Comparison of ENCODE assay signal across 8 cellular contexts in the genomic region with DNA sequence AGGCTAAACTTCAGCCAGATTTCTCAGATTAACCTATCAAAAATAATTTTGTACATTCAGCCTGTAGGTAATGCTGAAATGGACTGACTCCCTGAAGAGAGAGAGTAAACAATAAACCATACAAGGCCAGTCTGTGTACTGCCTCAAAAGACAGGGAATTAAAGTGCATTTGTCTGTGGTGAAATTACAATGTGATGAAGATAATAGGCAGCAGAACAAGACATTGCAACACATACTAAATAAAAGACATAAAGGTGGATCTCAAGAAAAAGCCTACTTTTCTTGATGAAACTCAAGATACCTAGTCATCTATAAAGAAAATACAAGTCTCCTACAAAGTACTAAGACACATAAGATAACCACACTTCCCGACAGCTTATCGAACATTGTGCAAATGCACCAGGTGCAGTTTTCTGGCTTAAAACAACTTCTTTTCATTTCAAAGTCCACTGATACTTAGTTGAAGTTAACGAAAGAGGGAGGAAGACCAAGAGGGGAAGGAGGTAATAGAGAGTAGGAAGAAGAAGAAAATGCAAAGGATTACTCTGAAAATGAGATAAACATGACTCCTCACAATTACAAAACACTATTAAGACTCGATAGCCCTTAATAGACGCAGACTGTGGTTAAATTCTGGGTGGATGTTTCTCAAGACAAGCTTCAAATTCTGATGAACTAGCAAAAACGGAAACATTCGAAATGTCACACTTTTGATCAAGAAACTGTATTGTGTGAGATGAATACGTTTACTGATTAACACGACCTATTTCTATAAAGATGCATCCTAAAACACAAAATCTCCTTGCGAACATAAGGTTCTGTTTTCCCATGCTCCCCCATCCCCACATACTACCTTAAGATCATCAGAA. TPM values are rescaled to one million over a fixed set of nuclear protein-coding genes. Genes with fewer than 3 reads are reported as not detected.
DNase-seq lines count a peak whose midpoint lies in the region; ATAC-seq and TF ChIP-seq lines count a peak whose summit lies in the region.

No MANE protein-coding gene starts in this region.

- no TSS peak for BruUV-seq in Calu3 (replicated peaks; lab: Mats Ljungman, UMichigan)

- peaks cover 54% of the 10 kb centered on the region for H3K36me3 Mint-ChIP-seq in Calu3 (ENCODE audit: insufficient read depth, unreplicated experiment)

- no peaks in the 10 kb centered on the region for H3F3A ChIP-seq in neural cell (ENCODE audit: insufficient read depth, low read length, poor library complexity, severe bottlenecking)

- no peaks in the 10 kb centered on the region for H3K27me3 ChIP-seq in neural cell (ENCODE audit: insufficient read depth, low read depth, low read length)

- intact Hi-C loops in Calu3 (cut with micrococcal nuclease; ENCODE audit: unreplicated experiment), result loop anchor here (5.0 kb wide), 1 partner anchor 35 kb away; no protein-coding TSS in a partner anchor

- TF ChIP-seq CTCF in Calu3 (IDR thresholded peaks at IDR 0.05; ENCODE audit: unreplicated experiment) (no peak), choroid plexus epithelial cell (conservative IDR thresholded peaks at IDR 0.05; ENCODE audit: low read depth, low read length) (no peak), neural cell (IDR thresholded peaks at IDR 0.05; ENCODE audit: poor library complexity, severe bottlenecking) (no peak)

- H4K20me1 ChIP-seq in neural cell (ENCODE audit: insufficient read depth), result peaks cover 52% of the 10 kb centered on the region

- ATAC-seq in HG03135 (IDR thresholded peaks at IDR 0.05; ENCODE audit: unreplicated experiment) (no peak), HG03159 (IDR thresholded peaks at IDR 0.05; ENCODE audit: unreplicated experiment) (no peak)

- CTCF ChIA-PET in Calu3 (lab: Charles Lee), result interaction anchor here (2.4 kb wide), 1 partner anchor 62 kb away, joined by 8 read pairs; no protein-coding TSS in a partner anchor

- no peaks in the 10 kb centered on the region for H3K9me2 ChIP-seq in neural cell (ENCODE audit: insufficient read depth, low read length)

- H3K27ac Mint-ChIP-seq in Calu3 (ENCODE audit: unreplicated experiment), result peak overlapping the region; percentile 61

- DNase-seq in Calu3, result no peak
- peak; percentile 10 for DNase-seq in NCI-H69 (lab: John Stamatoyannopoulos, UW)
- peak; percentile 47 for DNase-seq in choroid plexus epithelial cell (ENCODE audit: low read depth)
- DNase-seq in cortex of kidney (lab: John Stamatoyannopoulos, UW), result no peak
- no peak for DNase-seq in middle frontal gyrus (ENCODE audit: extremely low spot score, low spot score)

- no peaks in the 10 kb centered on the region for H3K9me3 Mint-ChIP-seq in Calu3 (ENCODE audit: low read depth, unreplicated experiment)

- no peaks in the 10 kb centered on the region for H3K9me3 ChIP-seq in neural cell (ENCODE audit: low read length)

- TF ChIP-seq RAD21 in neural cell (conservative IDR thresholded peaks at IDR 0.05), result no peak

- H3K9ac ChIP-seq in neural cell (ENCODE audit: low read length), result peak overlapping the region; percentile 98

- peaks cover 68% of the 10 kb centered on the region for H3K79me2 ChIP-seq in neural cell (replicated peaks; ENCODE audit: insufficient read depth, low read length)

- no peak overlapping the region for H3K27ac ChIP-seq in neural cell (ENCODE audit: low read length)

- no peak overlapping the region for H2AFZ ChIP-seq in neural cell (ENCODE audit: low read depth, low read length)

- no peak for TF ChIP-seq EP300 in neural cell (conservative IDR thresholded peaks at IDR 0.05; ENCODE audit: poor library complexity, severe bottlenecking)

- H3K4me1 Mint-ChIP-seq in Calu3 (ENCODE audit: low read depth, unreplicated experiment), result peaks cover 14% of the 10 kb centered on the region

- H3K4me2 ChIP-seq in neural cell (ENCODE audit: low read length), result peak overlapping the region; percentile 70

- peak overlapping the region; percentile 83 for H3K4me3 Mint-ChIP-seq in Calu3 (ENCODE audit: low read depth, unreplicated experiment)

- H3K36me3 ChIP-seq in neural cell (ENCODE audit: insufficient read depth, low read length), result peaks cover 7% of the 10 kb centered on the region

- H3K27me3 Mint-ChIP-seq in Calu3 (ENCODE audit: unreplicated experiment), result no peaks in the 10 kb centered on the region

- H3K4me3 ChIP-seq in choroid plexus epithelial cell (ENCODE audit: low read depth, low read length), result peak overlapping the region; percentile 77
- H3K4me3 ChIP-seq in neural cell (ENCODE audit: low read length), result peak overlapping the region; percentile 81

TF ChIP-seq in neural cell, 6 proteins besides CTCF, POLR2A, EP300 and RAD21:
- TF ChIP-seq EZH2 (IDR thresholded peaks at IDR 0.05; ENCODE audit: borderline replicate concordance, insufficient read depth, low read length, poor library complexity, severe bottlenecking) (no peak), MXI1 (conservative IDR thresholded peaks at IDR 0.05; ENCODE audit: poor library complexity, severe bottlenecking) (no peak), POLR2AphosphoS5 (IDR thresholded peaks at IDR 0.05) (no peak), REST (IDR thresholded peaks at IDR 0.05; ENCODE audit: borderline replicate concordance) (no peak), SMC3 (conservative IDR thresholded peaks at IDR 0.05; ENCODE audit: poor library complexity) (no peak), TAF1 (IDR thresholded peaks at IDR 0.05; ENCODE audit: low read depth) (no peak)
TF ChIP-seq in neural cell: peak in this region for 0.

RNA-seq across cellular contexts. Expression of gene HNRNPR, which starts 2.0 kb away (rescaled TPM):
- 126 TPM in 2 replicates for total RNA-seq in Calu3 (2022)
- polyA plus RNA-seq in neural cell, result 295 and 345 TPM in 2 replicates
- 209 and 248 TPM in 2 replicates for polyA minus RNA-seq in neural cell

RNA-seq across cellular contexts. Expression of gene ZNF436, which starts 27.6 kb away (rescaled TPM):
- 5.8 and 6.1 TPM in 2 replicates for total RNA-seq in Calu3 (2022)
- 27.1 and 30.8 TPM in 2 replicates for polyA plus RNA-seq in neural cell
- 90.4 and 91.5 TPM in 2 replicates for polyA minus RNA-seq in neural cell

Comparison
In these comparisons a context has a peak if more than half of its experiments do, and no peak if none do; other contexts are left out.
1. DNase-seq: peak in NCI-H69 (single experiment) and choroid plexus epithelial cell (single experiment); none in Calu3 (single experiment), cortex of kidney (single experiment) and middle frontal gyrus (single experiment).